In genomic region chr5:173753307-173754168, GRCh38 we compare ENCODE assay signal across 12 cellular contexts.
DNase-seq lines count a peak whose midpoint lies in the region; ATAC-seq, FAIRE-seq and TF ChIP-seq lines count a peak whose summit lies in the region.
"Had no signal": no experiment of that assay in that cellular context is flagged by ENCODE, and none has a peak within 500 bp of the region (broad histone marks: within the 10 kb centered on the region; RNA-seq: fewer than 3 reads in every experiment).

No MANE protein-coding gene starts in this region.

- H3K27me3 Mint-ChIP-seq in osteocyte (ENCODE audit: unreplicated experiment) = no peaks in the 10 kb centered on the region

- ATAC-seq in gastroesophageal sphincter (peak; percentile 58), HG03565 (IDR thresholded peaks at IDR 0.05; ENCODE audit: unreplicated experiment) (no peak), HG03432 (IDR thresholded peaks at IDR 0.05; ENCODE audit: unreplicated experiment) (no peak)
- ATAC-seq: Panc1 had no signal

- H3K27me3 ChIP-seq in NT2/D1 (ENCODE audit: insufficient read depth, insufficient read length) (no peaks in the 10 kb centered on the region), gastroesophageal sphincter (no peaks in the 10 kb centered on the region)

- H3K4me3 ChIP-seq in NT2/D1 (ENCODE audit: insufficient read length, low read depth) (no peak overlapping the region), gastroesophageal sphincter (no peak overlapping the region)

- H3K27ac ChIP-seq in gastroesophageal sphincter = no peak overlapping the region

- no peak for TF ChIP-seq EP300 in gastroesophageal sphincter (IDR thresholded peaks at IDR 0.05)

- H3K36me3 ChIP-seq in NT2/D1 (ENCODE audit: insufficient read depth, insufficient read length, low read length) (no peaks in the 10 kb centered on the region), gastroesophageal sphincter (no peaks in the 10 kb centered on the region)

- no peak for TF ChIP-seq CTCF in gastroesophageal sphincter (IDR thresholded peaks at IDR 0.05)
- TF ChIP-seq CTCF in osteocyte (IDR thresholded peaks at IDR 0.05) = no peak

- H3K4me1 Mint-ChIP-seq in osteocyte (ENCODE audit: unreplicated experiment) = peaks cover 24% of the 10 kb centered on the region
- H3K4me1 Mint-ChIP-seq: activated CD4-positive, alpha-beta T cell treated with anti-CD3 and anti-CD28 coated beads, Interleukin-2, amount 10 ng/mL, durations not matched to agents 7 days and 5 days had no signal

- no peaks in the 10 kb centered on the region for H3K9me3 Mint-ChIP-seq in osteocyte (ENCODE audit: unreplicated experiment)
- H3K9me3 Mint-ChIP-seq: activated CD4-positive, alpha-beta T cell treated with anti-CD3 and anti-CD28 coated beads, Interleukin-2, amount 10 ng/mL, durations not matched to agents 7 days and 5 days; naive B cell had no signal

- DNase-seq in HTR-8/SVneo (ENCODE audit: insufficient read length, low spot score) = peak; percentile 62
- peak; percentile 56 for DNase-seq in NT2/D1 (ENCODE audit: low read depth, low spot score)
- no peak for DNase-seq in osteocyte (ENCODE audit: extremely low spot score, unreplicated experiment)
- no peak for DNase-seq in GF-D8 (lab: John Stamatoyannopoulos, UW)
- DNase-seq in stimulated activated naive CD4-positive, alpha-beta T cell (lab: John Stamatoyannopoulos, UW) = no peak
- DNase-seq: activated CD4-positive, alpha-beta T cell treated with anti-CD3 and anti-CD28 coated beads, Interleukin-2, amount 10 ng/mL, durations not matched to agents 7 days and 5 days; amniotic stem cell; naive B cell had no signal

- H3K36me3 Mint-ChIP-seq in osteocyte (ENCODE audit: unreplicated experiment) = peaks cover 2% of the 10 kb centered on the region
- H3K36me3 Mint-ChIP-seq: naive B cell had no signal

- no peak overlapping the region for H3K9ac ChIP-seq in NT2/D1 (ENCODE audit: insufficient read length, low read depth)

- H3K4me3 Mint-ChIP-seq in osteocyte (ENCODE audit: unreplicated experiment) = no peak overlapping the region
- H3K4me3 Mint-ChIP-seq: activated CD4-positive, alpha-beta T cell treated with anti-CD3 and anti-CD28 coated beads, Interleukin-2, amount 10 ng/mL, durations not matched to agents 7 days and 5 days had no signal

- TF ChIP-seq POLR2A in gastroesophageal sphincter (IDR thresholded peaks at IDR 0.05) = no peak

- FAIRE-seq in HTR-8/SVneo (lab: Jason Lieb, UNC) = no peak

- WGBS in gastroesophageal sphincter (ENCODE audit: low coverage in 1 of 2), 2 donors = 67 to 88% methylated on average over 6 to 7 of the region's 15 CpGs

- H3K27ac Mint-ChIP-seq in osteocyte (ENCODE audit: unreplicated experiment) = peak overlapping the region; percentile 65
- H3K27ac Mint-ChIP-seq: activated CD4-positive, alpha-beta T cell treated with anti-CD3 and anti-CD28 coated beads, Interleukin-2, amount 10 ng/mL, durations not matched to agents 7 days and 5 days had no signal

- H3K4me1 ChIP-seq in NT2/D1 (ENCODE audit: insufficient read depth, insufficient read length) (peaks cover 5% of the 10 kb centered on the region), gastroesophageal sphincter (no peaks in the 10 kb centered on the region)

- H3K9me3 ChIP-seq in NT2/D1 (ENCODE audit: insufficient read depth, low read length) (no peaks in the 10 kb centered on the region), gastroesophageal sphincter (no peaks in the 10 kb centered on the region)

Comparison
In these comparisons a context has a peak if more than half of its experiments do, and no peak if none do; other contexts are left out.
1. DNase-seq: peak in HTR-8/SVneo (single experiment) and NT2/D1 (single experiment); none in osteocyte (single experiment), GF-D8 (single experiment) and stimulated activated naive CD4-positive, alpha-beta T cell (0 of 6).